ENCODE assay signal across 8 cellular contexts in genomic region chr12:47207005-47207717, GRCh38.
DNase-seq lines count a peak whose midpoint lies in the region; ATAC-seq and TF ChIP-seq lines count a peak whose summit lies in the region.

No MANE protein-coding gene starts in this region.

- peak overlapping the region; percentile 96 for H3K27ac Mint-ChIP-seq in activated CD4-positive, alpha-beta memory T cell treated with anti-CD3 and anti-CD28 coated beads for 36 hours
- peak overlapping the region; percentile 97 to 99 for H3K27ac Mint-ChIP-seq in natural killer cell

- no peak for TF ChIP-seq CTCF in natural killer cell (IDR thresholded peaks at IDR 0.05)

- H3K27me3 Mint-ChIP-seq in activated CD4-positive, alpha-beta memory T cell treated with anti-CD3 and anti-CD28 coated beads for 36 hours: no peaks in the 10 kb centered on the region
- no peaks in the 10 kb centered on the region for H3K27me3 Mint-ChIP-seq in natural killer cell (ENCODE audit: low read depth in 2 of 2)

- no peaks in the 10 kb centered on the region for H3K9me3 Mint-ChIP-seq in activated CD4-positive, alpha-beta memory T cell treated with anti-CD3 and anti-CD28 coated beads for 36 hours
- H3K9me3 Mint-ChIP-seq in natural killer cell: no peaks in the 10 kb centered on the region

- peaks cover 81% of the 10 kb centered on the region for H3K4me1 Mint-ChIP-seq in activated CD4-positive, alpha-beta memory T cell treated with anti-CD3 and anti-CD28 coated beads for 36 hours (ENCODE audit: low read depth)
- peaks cover 70 to 76% of the 10 kb centered on the region in 2 donors for H3K4me1 Mint-ChIP-seq in natural killer cell

- DNase-seq in GF-D8 (lab: John Stamatoyannopoulos, UW) (peak; percentile 99), natural killer cell (peak; percentile 35), H4 (ENCODE audit: low spot score) (no peak), posterior vena cava (ENCODE audit: low spot score) (no peak), cerebellar nuclear complex (lab: John Stamatoyannopoulos, UW) (no peak)
- peak; percentile 75 for DNase-seq in activated CD4-positive, alpha-beta memory T cell treated with anti-CD3 and anti-CD28 coated beads for 36 hours

- CTCF ChIA-PET in activated CD4-positive, alpha-beta memory T cell treated with anti-CD3 and anti-CD28 coated beads for 36 hours (lab: Charles Lee): interaction anchor here (0.6 to 2.7 kb wide), 14 partner anchors 9 to 616 kb away, joined by 3 to 17 read pairs (median 6); partner anchors contain the start of genes AMIGO2 and PCED1B

- POLR2A ChIA-PET in activated CD4-positive, alpha-beta memory T cell treated with anti-CD3 and anti-CD28 coated beads for 36 hours (lab: Charles Lee): interaction anchor here (0.7 to 7.4 kb wide), 17 partner anchors 9 to 208 kb away, joined by 3 to 76 read pairs (median 4); partner anchors contain the start of genes AMIGO2 and PCED1B

- H3K4me3 Mint-ChIP-seq in activated CD4-positive, alpha-beta memory T cell treated with anti-CD3 and anti-CD28 coated beads for 36 hours: peak overlapping the region; percentile 85
- peak overlapping the region; percentile 63 for H3K4me3 Mint-ChIP-seq in natural killer cell

- intact Hi-C loops in activated CD4-positive, alpha-beta memory T cell treated with anti-CD3 and anti-CD28 coated beads for 36 hours (cut with micrococcal nuclease): loop anchor here (1.0 to 2.0 kb wide), 3 partner anchors 9 to 123 kb away; no protein-coding TSS in a partner anchor
- intact Hi-C loops in natural killer cell (cut with micrococcal nuclease) (loop anchor here (1.0 to 5.0 kb wide), 4 partner anchors 9 to 500 kb away; partner anchors contain the start of gene RPAP3), posterior vena cava (cut with DNase I) (no loop called here)

- peaks cover 77% of the 10 kb centered on the region for H3K36me3 Mint-ChIP-seq in activated CD4-positive, alpha-beta memory T cell treated with anti-CD3 and anti-CD28 coated beads for 36 hours
- H3K36me3 Mint-ChIP-seq in natural killer cell: peaks cover 29% of the 10 kb centered on the region

- ATAC-seq in GM21360 (IDR thresholded peaks at IDR 0.05; ENCODE audit: unreplicated experiment) (peak; percentile 47), HG03558 (IDR thresholded peaks at IDR 0.05; ENCODE audit: extremely low read depth, unreplicated experiment) (peak; percentile 37), natural killer cell (peak; percentile 58 to 78 (median 63))

Comparison
In these comparisons a context has a peak if more than half of its experiments do, and no peak if none do; other contexts are left out.
1. DNase-seq: peak in GF-D8 (single experiment), activated CD4-positive, alpha-beta memory T cell treated with anti-CD3 and anti-CD28 coated beads for 36 hours (single experiment) and natural killer cell (single experiment); none in H4 (single experiment), posterior vena cava (single experiment) and cerebellar nuclear complex (0 of 2).
2. intact Hi-C loops: an anchor here in activated CD4-positive, alpha-beta memory T cell treated with anti-CD3 and anti-CD28 coated beads for 36 hours (1.0 to 2.0 kb wide) and natural killer cell (1.0 to 5.0 kb wide); none called in posterior vena cava.
3. Peak in every context shown above with its lines, with median percentiles within 50 percentile points of each other: ATAC-seq.